ENCODE assay signal across 8 cellular contexts in genomic region chr12:109998904-109999648, GRCh38. TPM values are rescaled to one million over a fixed set of nuclear protein-coding genes. Genes with fewer than 3 reads are reported as not detected.
DNase-seq lines count a peak whose midpoint lies in the region; ATAC-seq and TF ChIP-seq lines count a peak whose summit lies in the region.

Gene ANKRD13A (plus strand): TSS chr12:109999430. CDS start chr12:109999689, 259 bp downstream.

- H3K4me1 ChIP-seq in adipocyte (ENCODE audit: control insufficient read depth, insufficient read depth, low read length) (peaks cover 47% of the 10 kb centered on the region), cardiac muscle cell (ENCODE audit: low read depth) (no peaks in the 10 kb centered on the region), parathyroid adenoma (peaks cover 4% of the 10 kb centered on the region), tibial artery (peaks cover 0 to 53% (median 29%) of the 10 kb centered on the region in 4 donors)

- TF ChIP-seq CTCF in cardiac muscle cell (IDR thresholded peaks at IDR 0.05; ENCODE audit: low read depth, low read length) (no peak), parathyroid adenoma (IDR thresholded peaks at IDR 0.05) (no peak), tibial artery (IDR thresholded peaks at IDR 0.05) (no peak)

- peak within 1 kb of the TSS; percentile 99 for H3K27ac ChIP-seq in cardiac muscle cell
- peak within 1 kb of the TSS; percentile 69 for H3K27ac ChIP-seq in parathyroid adenoma
- peak within 1 kb of the TSS; percentile 73 to 81 for H3K27ac ChIP-seq in tibial artery

- H3K27me3 ChIP-seq in adipocyte (replicated peaks; ENCODE audit: control insufficient read depth, insufficient read depth, low read length) (no peaks in the 10 kb centered on the region), cardiac muscle cell (no peaks in the 10 kb centered on the region), parathyroid adenoma (ENCODE audit: control insufficient read depth, insufficient read depth, low read length) (no peaks in the 10 kb centered on the region), tibial artery (no peaks in the 10 kb centered on the region)

- peak within 1 kb of the TSS; percentile 73 for H3K4me2 ChIP-seq in parathyroid adenoma (ENCODE audit: low read length)

- H3K4me3 ChIP-seq in adipocyte (ENCODE audit: low read length) (peak within 1 kb of the TSS; percentile 98), cardiac muscle cell (peak within 1 kb of the TSS; percentile 88), parathyroid adenoma (ENCODE audit: low read depth, low read length) (peak within 1 kb of the TSS; percentile 75), tibial artery (peak within 1 kb of the TSS; percentile 93 to 96)

- intact Hi-C loops in tibial artery (cut with DNase I; ENCODE audit: low total_unique reads): loop anchor here (5.0 kb wide), 1 partner anchor 427 kb away; the partner anchor contains the start of genes MMAB and MVK

- peak; percentile 74 for DNase-seq in GM04503 (ENCODE audit: low read depth)
- peak; percentile 18 for DNase-seq in NCI-H1436 treated with DMSO at 0.1 percent for 48 hours (lab: John Stamatoyannopoulos, UW)
- peak; percentile 80 for DNase-seq in T follicular helper cell (ENCODE audit: low read depth)
- DNase-seq in adipocyte (ENCODE audit: low read depth): peak; percentile 95
- peak; percentile 92 to 98 for DNase-seq in cardiac muscle cell (ENCODE audit: low read depth in 1 of 2, low spot score in 1 of 2)
- DNase-seq in tibial artery: peak; percentile 91 to 95

- H3K9ac ChIP-seq in adipocyte (ENCODE audit: low read length) (peak within 1 kb of the TSS; percentile 95), parathyroid adenoma (no peak within 1 kb of the TSS)

- H2AFZ ChIP-seq in parathyroid adenoma: peak within 1 kb of the TSS; percentile 84

- H3K9me3 ChIP-seq in adipocyte (ENCODE audit: control insufficient read depth, low read length): no peaks in the 10 kb centered on the region
- no peaks in the 10 kb centered on the region for H3K9me3 ChIP-seq in cardiac muscle cell (ENCODE audit: low read depth)
- no peaks in the 10 kb centered on the region for H3K9me3 ChIP-seq in parathyroid adenoma (ENCODE audit: control insufficient read depth, low read length)
- no peaks in the 10 kb centered on the region for H3K9me3 ChIP-seq in tibial artery

- peak; percentile 54 for ATAC-seq in HG02759 (IDR thresholded peaks at IDR 0.05; ENCODE audit: unreplicated experiment)

- H3K36me3 ChIP-seq in adipocyte (ENCODE audit: control insufficient read depth, insufficient read depth, low read length, severe bottlenecking): no peaks in the 10 kb centered on the region
- no peaks in the 10 kb centered on the region for H3K36me3 ChIP-seq in cardiac muscle cell
- H3K36me3 ChIP-seq in parathyroid adenoma (ENCODE audit: control insufficient read depth, insufficient read depth, low read length): no peaks in the 10 kb centered on the region
- no peaks in the 10 kb centered on the region for H3K36me3 ChIP-seq in tibial artery

- peaks cover 14% of the 10 kb centered on the region for H3K79me2 ChIP-seq in parathyroid adenoma

RNA-seq across cellular contexts. Expression of gene ANKRD13A, which starts in this region (rescaled TPM):
- total RNA-seq in cardiac muscle cell: 77.2 and 131 TPM in 2 replicates
- polyA plus RNA-seq in cardiac muscle cell: 25.5 and 26.9 TPM in 2 replicates

Comparison
In these comparisons a context has a peak if more than half of its experiments do, and no peak if none do; other contexts are left out.
1. Peak in every context shown above with its lines: DNase-seq, ATAC-seq, H3K4me3 ChIP-seq and H3K27ac ChIP-seq.
2. DNase-seq: peak in every context shown above with its lines; median percentile 95 in adipocyte; 95 in cardiac muscle cell; 93 in tibial artery; 80 in T follicular helper cell; 74 in GM04503; 18 in NCI-H1436 treated with DMSO at 0.1 percent for 48 hours.